1 cellular context compared by ENCODE assay signal in genomic region chr20:24755411-24755922, GRCh38.
TF ChIP-seq lines count a peak whose summit lies in the region.

No MANE protein-coding gene starts in this region.

TF ChIP-seq in Ishikawa, 13 proteins besides CTCF, POLR2A, EP300 and RAD21 (continued from another document):
- TF ChIP-seq TCF12 (IDR thresholded peaks at IDR 0.05; ENCODE audit: low read depth) (peak; percentile 72), ZBTB7A (IDR thresholded peaks at IDR 0.05; ENCODE audit: low read depth) (0 out of 2 replicates have a peak, but pooled peaks have one; percentile 29), NFIC (IDR thresholded peaks at IDR 0.05) (peak; percentile 51), EGR1 (IDR thresholded peaks at IDR 0.05) (no peak), CEBPB (IDR thresholded peaks at IDR 0.05) (0 out of 2 replicates have a peak, but pooled peaks have one; percentile 29)
